ENCODE assay signal across 16 cellular contexts in the genomic region with DNA sequence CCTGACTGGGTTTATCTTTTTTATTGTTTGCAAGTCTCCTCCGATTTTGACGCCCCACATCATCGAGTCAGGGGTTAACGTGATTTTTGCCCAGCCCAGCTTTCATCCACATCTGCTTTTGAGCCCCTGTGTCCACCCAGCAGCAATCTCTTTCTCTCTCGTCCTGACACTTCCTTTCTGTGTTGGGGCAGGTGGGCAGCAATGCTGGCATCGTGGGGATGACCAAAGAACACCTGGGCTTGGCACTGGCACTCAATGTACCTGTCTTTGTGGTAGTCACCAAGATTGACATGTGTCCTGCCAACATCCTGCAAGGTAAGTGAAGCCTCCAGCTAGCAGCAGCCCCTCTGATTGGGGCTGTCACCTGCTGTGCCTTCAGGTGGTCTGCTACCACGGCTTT. TPM values are rescaled to one million over a fixed set of nuclear protein-coding genes. Genes with fewer than 3 reads are reported as not detected.
A peak's percentile ranks its signal among the peaks of the same experiment; 100 is the strongest.
DNase-seq lines count a peak whose midpoint lies in the region; ATAC-seq and TF ChIP-seq lines count a peak whose summit lies in the region.
"Had no signal": no experiment of that assay in that cellular context is flagged by ENCODE, and none has a peak within 500 bp of the region (broad histone marks: within the 10 kb centered on the region; RNA-seq: fewer than 3 reads in every experiment).

No MANE protein-coding gene starts in this region.

- peaks cover 27 to 89% (median 48%) of the 10 kb centered on the region in 4 donors for H3K36me3 ChIP-seq in sigmoid colon

- H3K4me3 ChIP-seq in sigmoid colon = no peak overlapping the region
- H3K4me3 ChIP-seq: A549, BLaER1, K562 had no signal

- H3K4me1 Mint-ChIP-seq in activated naive CD8-positive, alpha-beta T cell treated with anti-CD3 and anti-CD28 coated beads, Interleukin-2, amount 10 ng/mL, durations not matched to agents 7 days and 5 days = peaks cover 3% of the 10 kb centered on the region
- H3K4me1 Mint-ChIP-seq in activated naive CD8-positive, alpha-beta T cell treated with anti-CD3 and anti-CD28 coated beads, Interleukin-2, amount 50 U/mL, for 24 hours = peaks cover 7% of the 10 kb centered on the region
- peaks cover 16% of the 10 kb centered on the region for H3K4me1 Mint-ChIP-seq in activated T-helper 17 cell treated with anti-CD3 and anti-CD28 coated beads, Interleukin-2, amount 50 U/mL, for 72 hours
- H3K4me1 Mint-ChIP-seq in naive thymus-derived CD8-positive, alpha-beta T cell = peaks cover 6 to 14% (median 13%) of the 10 kb centered on the region in 4 donors
- H3K4me1 Mint-ChIP-seq: CD14-positive monocyte had no signal

- no peak for TF ChIP-seq CTCF in sigmoid colon (IDR thresholded peaks at IDR 0.05)

- no peak overlapping the region for H3K27ac Mint-ChIP-seq in activated naive CD8-positive, alpha-beta T cell treated with anti-CD3 and anti-CD28 coated beads, Interleukin-2, amount 10 ng/mL, durations not matched to agents 7 days and 5 days
- H3K27ac Mint-ChIP-seq in activated naive CD8-positive, alpha-beta T cell treated with anti-CD3 and anti-CD28 coated beads, Interleukin-2, amount 50 U/mL, for 24 hours = no peak overlapping the region
- H3K27ac Mint-ChIP-seq in activated T-helper 17 cell treated with anti-CD3 and anti-CD28 coated beads, Interleukin-2, amount 50 U/mL, for 72 hours = peak overlapping the region; percentile 78
- H3K27ac Mint-ChIP-seq in naive thymus-derived CD8-positive, alpha-beta T cell = peak overlapping the region in 4 of 10 donors; percentile 44 to 79 (median 57)
- H3K27ac Mint-ChIP-seq: CD14-positive monocyte; CD8-positive, alpha-beta T cell had no signal

- no peaks in the 10 kb centered on the region for H3K27me3 ChIP-seq in sigmoid colon
- H3K27me3 ChIP-seq: BLaER1 had no signal

- H3K4me3 Mint-ChIP-seq in activated naive CD8-positive, alpha-beta T cell treated with anti-CD3 and anti-CD28 coated beads, Interleukin-2, amount 10 ng/mL, durations not matched to agents 7 days and 5 days = no peak overlapping the region
- no peak overlapping the region for H3K4me3 Mint-ChIP-seq in activated naive CD8-positive, alpha-beta T cell treated with anti-CD3 and anti-CD28 coated beads, Interleukin-2, amount 50 U/mL, for 24 hours
- H3K4me3 Mint-ChIP-seq in activated T-helper 17 cell treated with anti-CD3 and anti-CD28 coated beads, Interleukin-2, amount 50 U/mL, for 72 hours = no peak overlapping the region
- no peak overlapping the region for H3K4me3 Mint-ChIP-seq in naive thymus-derived CD8-positive, alpha-beta T cell
- H3K4me3 Mint-ChIP-seq: CD14-positive monocyte; CD8-positive, alpha-beta T cell had no signal

- no peak overlapping the region for H3K27ac ChIP-seq in sigmoid colon
- H3K27ac ChIP-seq: 22Rv1, A549, BLaER1 had no signal

- peaks cover 0 to 14% (median 12%) of the 10 kb centered on the region in 4 donors for H3K4me1 ChIP-seq in sigmoid colon

- no peaks in the 10 kb centered on the region for H3K27me3 Mint-ChIP-seq in activated naive CD8-positive, alpha-beta T cell treated with anti-CD3 and anti-CD28 coated beads, Interleukin-2, amount 10 ng/mL, durations not matched to agents 7 days and 5 days
- no peaks in the 10 kb centered on the region for H3K27me3 Mint-ChIP-seq in activated naive CD8-positive, alpha-beta T cell treated with anti-CD3 and anti-CD28 coated beads, Interleukin-2, amount 50 U/mL, for 24 hours
- H3K27me3 Mint-ChIP-seq in activated T-helper 17 cell treated with anti-CD3 and anti-CD28 coated beads, Interleukin-2, amount 50 U/mL, for 72 hours = no peaks in the 10 kb centered on the region
- no peaks in the 10 kb centered on the region for H3K27me3 Mint-ChIP-seq in naive thymus-derived CD8-positive, alpha-beta T cell

- H3K9me3 Mint-ChIP-seq in activated naive CD8-positive, alpha-beta T cell treated with anti-CD3 and anti-CD28 coated beads, Interleukin-2, amount 10 ng/mL, durations not matched to agents 7 days and 5 days = no peaks in the 10 kb centered on the region
- no peaks in the 10 kb centered on the region for H3K9me3 Mint-ChIP-seq in activated naive CD8-positive, alpha-beta T cell treated with anti-CD3 and anti-CD28 coated beads, Interleukin-2, amount 50 U/mL, for 24 hours
- no peaks in the 10 kb centered on the region for H3K9me3 Mint-ChIP-seq in activated T-helper 17 cell treated with anti-CD3 and anti-CD28 coated beads, Interleukin-2, amount 50 U/mL, for 72 hours
- H3K9me3 Mint-ChIP-seq in naive thymus-derived CD8-positive, alpha-beta T cell = no peaks in the 10 kb centered on the region
- H3K9me3 Mint-ChIP-seq: CD8-positive, alpha-beta T cell had no signal

- no peaks in the 10 kb centered on the region for H3K9me3 ChIP-seq in sigmoid colon
- H3K9me3 ChIP-seq: A549, BLaER1 had no signal

- DNase-seq in activated naive CD8-positive, alpha-beta T cell treated with anti-CD3 and anti-CD28 coated beads, Interleukin-2, amount 10 ng/mL, durations not matched to agents 7 days and 5 days = peak; percentile 11
- no peak for DNase-seq in activated naive CD8-positive, alpha-beta T cell treated with anti-CD3 and anti-CD28 coated beads, Interleukin-2, amount 50 U/mL, for 24 hours
- DNase-seq in sigmoid colon (peak; percentile 52), islet precursor cell (no peak)
- DNase-seq in naive thymus-derived CD8-positive, alpha-beta T cell = no peak
- DNase-seq: CD8-positive, alpha-beta T cell; GOT3; H7; IMR-90 had no signal

- WGBS in sigmoid colon, 2 donors = 90 to 92% methylated on average over 7 of the region's 7 CpGs

- no peak for ATAC-seq in activated naive CD8-positive, alpha-beta T cell treated with anti-CD3 and anti-CD28 coated beads, Interleukin-2, amount 10 ng/mL, durations not matched to agents 7 days and 5 days (ENCODE audit: low read depth)
- no peak for ATAC-seq in activated naive CD8-positive, alpha-beta T cell treated with anti-CD3 and anti-CD28 coated beads, Interleukin-2, amount 50 U/mL, for 24 hours
- no peak for ATAC-seq in activated T-helper 17 cell treated with anti-CD3 and anti-CD28 coated beads, Interleukin-2, amount 50 U/mL, for 72 hours (replicated peaks)
- ATAC-seq in naive thymus-derived CD8-positive, alpha-beta T cell = no peak
- no peak for ATAC-seq in GM18520 (IDR thresholded peaks at IDR 0.05; ENCODE audit: unreplicated experiment)
- ATAC-seq: A549; CD8-positive, alpha-beta T cell; K562 had no signal

- H3K36me3 Mint-ChIP-seq in activated naive CD8-positive, alpha-beta T cell treated with anti-CD3 and anti-CD28 coated beads, Interleukin-2, amount 10 ng/mL, durations not matched to agents 7 days and 5 days = peaks cover 18% of the 10 kb centered on the region
- H3K36me3 Mint-ChIP-seq in activated naive CD8-positive, alpha-beta T cell treated with anti-CD3 and anti-CD28 coated beads, Interleukin-2, amount 50 U/mL, for 24 hours (ENCODE audit: low read depth) = peaks cover 61% of the 10 kb centered on the region
- peaks cover 100% of the 10 kb centered on the region for H3K36me3 Mint-ChIP-seq in activated T-helper 17 cell treated with anti-CD3 and anti-CD28 coated beads, Interleukin-2, amount 50 U/mL, for 72 hours (ENCODE audit: low read depth)
- H3K36me3 Mint-ChIP-seq in naive thymus-derived CD8-positive, alpha-beta T cell = peaks cover 9 to 94% (median 10%) of the 10 kb centered on the region in 3 donors

- intact Hi-C loops in sigmoid colon (cut with DNase I) = no loop called here

- TF ChIP-seq POLR2A in sigmoid colon (IDR thresholded peaks at IDR 0.05) = no peak

- POLR2A ChIA-PET in activated naive CD8-positive, alpha-beta T cell treated with anti-CD3 and anti-CD28 coated beads, Interleukin-2, amount 10 ng/mL, durations not matched to agents 7 days and 5 days (lab: Charles Lee) = interaction anchor here (0.7 kb wide), 1 partner anchor 19 kb away, joined by 3 read pairs; no protein-coding TSS in a partner anchor
- POLR2A ChIA-PET in naive thymus-derived CD8-positive, alpha-beta T cell (lab: Charles Lee) = interaction anchor here (1.2 to 37.2 kb wide), 4 partner anchors 10 to 33 kb away, joined by 3 to 1495 read pairs (median 5); a partner anchor contains a TSS

- TF ChIP-seq EP300 in sigmoid colon (IDR thresholded peaks at IDR 0.05) = no peak

RNA-seq across cellular contexts. Expression of a gene that starts 15.8 kb away (rescaled TPM):
- total RNA-seq in activated naive CD8-positive, alpha-beta T cell treated with anti-CD3 and anti-CD28 coated beads, Interleukin-2, amount 10 ng/mL, durations not matched to agents 7 days and 5 days = 10 to 100 TPM; 98.6 TPM
- 10 to 100 TPM; 70.6 to 92.3 TPM for total RNA-seq in activated T-helper 17 cell treated with anti-CD3 and anti-CD28 coated beads, Interleukin-2, amount 50 U/mL, for 72 hours
- total RNA-seq in sigmoid colon = 10 to 100 TPM; 23.5 to 46.2 (median 31.0) TPM
- 10 to 100 TPM; 15.0 to 59.1 (median 21.0) TPM for polyA plus RNA-seq in sigmoid colon
- total RNA-seq in naive thymus-derived CD8-positive, alpha-beta T cell = 10 to 100 TPM; 64.6 to 73.3 TPM
- 10 to 100 TPM; 17.2 to 29.3 (median 22.6) TPM for polyA plus RNA-seq in naive thymus-derived CD8-positive, alpha-beta T cell

RNA-seq across cellular contexts. Expression of a gene that starts 20.8 kb away (rescaled TPM):
- total RNA-seq in activated naive CD8-positive, alpha-beta T cell treated with anti-CD3 and anti-CD28 coated beads, Interleukin-2, amount 10 ng/mL, durations not matched to agents 7 days and 5 days = 10 to 100 TPM; 59.1 to 61.6 TPM
- 100 to 1,000 TPM in 1 of 2 donors, 10 to 100 TPM in 1; 80.1 to 104 TPM for total RNA-seq in activated T-helper 17 cell treated with anti-CD3 and anti-CD28 coated beads, Interleukin-2, amount 50 U/mL, for 72 hours
- total RNA-seq in sigmoid colon = 10 to 100 TPM; 34.9 to 46.0 (median 36.8) TPM
- 10 to 100 TPM; 57.6 to 94.6 (median 74.5) TPM for polyA plus RNA-seq in sigmoid colon
- total RNA-seq in naive thymus-derived CD8-positive, alpha-beta T cell = 10 to 100 TPM; 50.5 to 52.6 TPM
- polyA plus RNA-seq in naive thymus-derived CD8-positive, alpha-beta T cell = 1 to 10 TPM; 6.7 to 8.2 (median 7.8) TPM

RNA-seq across cellular contexts. Expression of a gene that starts 34.2 kb away (rescaled TPM):
- total RNA-seq in activated naive CD8-positive, alpha-beta T cell treated with anti-CD3 and anti-CD28 coated beads, Interleukin-2, amount 10 ng/mL, durations not matched to agents 7 days and 5 days = 100 to 1,000 TPM; 607 to 626 TPM
- 100 to 1,000 TPM; 193 to 216 TPM for total RNA-seq in activated T-helper 17 cell treated with anti-CD3 and anti-CD28 coated beads, Interleukin-2, amount 50 U/mL, for 72 hours
- 100 to 1,000 TPM; 255 to 319 (median 281) TPM for total RNA-seq in sigmoid colon
- 100 to 1,000 TPM in 1 of 3 donors, 10 to 100 TPM in 1, 1 to 10 TPM in 1; 9.2 to 132 (median 19.2) TPM for polyA plus RNA-seq in sigmoid colon
- 1,000 to 10,000 TPM; 1,061 to 1,073 TPM for total RNA-seq in naive thymus-derived CD8-positive, alpha-beta T cell
- polyA plus RNA-seq in naive thymus-derived CD8-positive, alpha-beta T cell = 100 to 1,000 TPM; 491 to 802 (median 518) TPM

RNA-seq across cellular contexts. Expression of a gene that starts 39.8 kb away (rescaled TPM):
- 10 to 100 TPM; 58.7 to 60.4 TPM for total RNA-seq in activated naive CD8-positive, alpha-beta T cell treated with anti-CD3 and anti-CD28 coated beads, Interleukin-2, amount 10 ng/mL, durations not matched to agents 7 days and 5 days
- 100 to 1,000 TPM in 1 of 2 donors, 10 to 100 TPM in 1; 59.9 to 138 TPM for total RNA-seq in activated T-helper 17 cell treated with anti-CD3 and anti-CD28 coated beads, Interleukin-2, amount 50 U/mL, for 72 hours
- 10 to 100 TPM; 37.7 to 50.2 (median 40.5) TPM for total RNA-seq in sigmoid colon
- 10 to 100 TPM; 56.9 to 65.2 (median 64.3) TPM for polyA plus RNA-seq in sigmoid colon
- 10 to 100 TPM; 56.1 to 60.9 TPM for total RNA-seq in naive thymus-derived CD8-positive, alpha-beta T cell
- polyA plus RNA-seq in naive thymus-derived CD8-positive, alpha-beta T cell = 10 to 100 TPM; 67.2 to 79.3 (median 75.9) TPM

Comparison
In these comparisons a context has a peak if more than half of its experiments do, and no peak if none do; other contexts are left out.
1. DNase-seq: peak in activated naive CD8-positive, alpha-beta T cell treated with anti-CD3 and anti-CD28 coated beads, Interleukin-2, amount 10 ng/mL, durations not matched to agents 7 days and 5 days (single experiment) and sigmoid colon (single experiment); none in activated naive CD8-positive, alpha-beta T cell treated with anti-CD3 and anti-CD28 coated beads, Interleukin-2, amount 50 U/mL, for 24 hours (single experiment), islet precursor cell (single experiment) and naive thymus-derived CD8-positive, alpha-beta T cell (0 of 10).